Comparison of ENCODE assay signal across 15 cellular contexts in the genomic region with DNA sequence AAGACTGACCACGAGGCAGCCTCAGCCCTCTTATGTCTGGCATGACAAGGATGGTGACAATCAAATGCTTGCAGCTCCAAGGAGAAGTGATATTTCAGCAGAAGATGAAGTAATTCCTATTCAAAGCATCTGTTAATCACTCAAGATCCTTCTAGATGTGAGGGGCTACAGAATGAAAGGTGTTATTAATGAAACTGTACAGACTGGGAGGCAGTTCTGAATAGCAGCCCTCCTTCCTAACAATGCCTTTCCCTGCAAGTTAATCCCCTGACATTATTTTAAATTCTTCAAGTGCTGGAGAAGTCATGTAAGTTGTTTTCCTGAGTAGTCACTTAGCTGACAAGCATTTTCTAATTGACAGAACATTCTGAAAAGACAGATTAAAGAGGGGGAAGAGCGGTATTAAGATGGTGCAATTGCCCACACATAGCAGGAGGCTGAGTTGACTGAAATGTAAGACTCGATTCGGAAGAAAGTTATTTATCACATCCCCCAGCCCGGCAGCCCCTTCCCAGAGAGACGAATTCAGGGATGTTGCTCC.
DNase-seq lines count a peak whose midpoint lies in the region; ATAC-seq and TF ChIP-seq lines count a peak whose summit lies in the region.
"Had no signal": no experiment of that assay in that cellular context is flagged by ENCODE, and none has a peak within 500 bp of the region (broad histone marks: within the 10 kb centered on the region; RNA-seq: fewer than 3 reads in every experiment).

No MANE protein-coding gene starts in this region.

- TF ChIP-seq CTCF in upper lobe of right lung (IDR thresholded peaks at IDR 0.05) (no peak), WTC11 (IDR thresholded peaks at IDR 0.05) (no peak)

- WGBS in neuronal stem cell (ENCODE audit: extremely low coverage in 2 of 2, insufficient read length in 2 of 2, insufficient replicate concordance in 1 of 2), 2 donors: no CpG with 5 or more reads among the region's 6 CpGs

- H3K36me3 ChIP-seq in neuronal stem cell (replicated peaks in 1 of 2; ENCODE audit: control insufficient read depth in 2 of 2, insufficient read depth in 2 of 2, low read length in 2 of 2) (no peaks in the 10 kb centered on the region), upper lobe of right lung (no peaks in the 10 kb centered on the region)
- H3K36me3 ChIP-seq: BLaER1 treated with 17β-estradiol and CSF1 and Interleukin-3, amounts not matched to agents 10 nM and 100 nM had no signal

- no peak overlapping the region for H3K9ac ChIP-seq in neuronal stem cell (ENCODE audit: low read depth, low read length, poor library complexity)
- H3K9ac ChIP-seq: BLaER1 treated with 17β-estradiol and CSF1 and Interleukin-3, amounts not matched to agents 10 nM and 100 nM; GM23248 had no signal

- no peak overlapping the region for H2AK5ac ChIP-seq in neuronal stem cell (ENCODE audit: low read depth, low read length)

- H3K4me1 ChIP-seq in neuronal stem cell (ENCODE audit: control insufficient read depth in 2 of 2, insufficient read depth in 1 of 2, low read depth in 1 of 2, low read length in 2 of 2) (peaks cover 0 to 22% of the 10 kb centered on the region in 2 donors), upper lobe of right lung (no peaks in the 10 kb centered on the region)
- H3K4me1 ChIP-seq: BLaER1 treated with 17β-estradiol and CSF1 and Interleukin-3, amounts not matched to agents 10 nM and 100 nM had no signal

- H3K4me3 ChIP-seq in neuronal stem cell (ENCODE audit: low read length in 2 of 2): no peak overlapping the region
- no peak overlapping the region for H3K4me3 ChIP-seq in upper lobe of right lung
- H3K4me3 ChIP-seq: BLaER1 treated with 17β-estradiol and CSF1 and Interleukin-3, amounts not matched to agents 10 nM and 100 nM; GM23248 had no signal

- no peak overlapping the region for H3K4me2 ChIP-seq in neuronal stem cell (ENCODE audit: insufficient read depth, low read length, poor library complexity, severe bottlenecking)
- H3K4me2 ChIP-seq: BLaER1 treated with 17β-estradiol and CSF1 and Interleukin-3, amounts not matched to agents 10 nM and 100 nM had no signal

- H2BK120ac ChIP-seq in neuronal stem cell (ENCODE audit: low read depth, low read length): no peak overlapping the region

- no peaks in the 10 kb centered on the region for H3K79me1 ChIP-seq in neuronal stem cell (ENCODE audit: low read depth, low read length)

- no peaks in the 10 kb centered on the region for H3K36me3 Mint-ChIP-seq in WTC11
- H3K36me3 Mint-ChIP-seq: CD8-positive, alpha-beta T cell had no signal

- no peaks in the 10 kb centered on the region for H3K27me3 ChIP-seq in neuronal stem cell (ENCODE audit: control insufficient read depth in 3 of 3, insufficient read depth in 3 of 3, low read depth in 1 of 3, low read length in 3 of 3)
- H3K27me3 ChIP-seq in upper lobe of right lung: no peaks in the 10 kb centered on the region
- H3K27me3 ChIP-seq: BLaER1 treated with 17β-estradiol and CSF1 and Interleukin-3, amounts not matched to agents 10 nM and 100 nM had no signal

- DNase-seq in cardiac septum (ENCODE audit: low spot score): peak; percentile 33
- DNase-seq in left ventricle myocardium superior: no peak
- DNase-seq in caudate nucleus (lab: John Stamatoyannopoulos, UW): peak in 4 of 61 donors; percentile 13 to 48 (median 19)
- peak; percentile 8 for DNase-seq in neuronal stem cell (ENCODE audit: low spot score)
- DNase-seq in upper lobe of right lung: peak; percentile 22
- no peak for DNase-seq in WTC11 (ENCODE audit: low spot score)
- DNase-seq in DMS79 treated with DMSO at 0.1 percent for 48 hours (lab: John Stamatoyannopoulos, UW): no peak
- DNase-seq: Calu3; CD8-positive, alpha-beta T cell; GM23248; HCEC 1CT; IMR-90 had no signal

- no peaks in the 10 kb centered on the region for H3K27me3 Mint-ChIP-seq in WTC11 (ENCODE audit: low read depth)

- no peak overlapping the region for H4K8ac ChIP-seq in neuronal stem cell (ENCODE audit: low read depth, low read length)

- no peak overlapping the region for H3K14ac ChIP-seq in neuronal stem cell (ENCODE audit: low read length)

- H3K18ac ChIP-seq in neuronal stem cell (ENCODE audit: low read length): no peak overlapping the region

- H4K91ac ChIP-seq in neuronal stem cell (ENCODE audit: low read depth, low read length, poor library complexity): no peak overlapping the region

- no peak overlapping the region for H2BK5ac ChIP-seq in neuronal stem cell (ENCODE audit: low read length)

- POLR2A ChIA-PET in WTC11 (lab: Charles Lee): no interaction called here

- CTCF ChIA-PET in WTC11 (lab: Charles Lee): no interaction called here

- H3K27ac ChIP-seq in caudate nucleus (ENCODE audit: low read depth, low read length): peak overlapping the region; percentile 63
- H3K27ac ChIP-seq in neuronal stem cell (replicated peaks; ENCODE audit: low read length): no peak overlapping the region
- H3K27ac ChIP-seq in upper lobe of right lung: no peak overlapping the region
- H3K27ac ChIP-seq: BLaER1 treated with 17β-estradiol and CSF1 and Interleukin-3, amounts not matched to agents 10 nM and 100 nM; GM23248 had no signal

- no peaks in the 10 kb centered on the region for H3K4me1 Mint-ChIP-seq in WTC11
- H3K4me1 Mint-ChIP-seq: B cell had no signal

- H2AFZ ChIP-seq in neuronal stem cell (ENCODE audit: low read length): no peak overlapping the region
- H2AFZ ChIP-seq: GM23248 had no signal

- no peak overlapping the region for H3K4ac ChIP-seq in neuronal stem cell (ENCODE audit: low read length)

- H2BK12ac ChIP-seq in neuronal stem cell (ENCODE audit: low read length): no peak overlapping the region

- intact Hi-C loops in cardiac septum (cut with DNase I) (loop anchor here (5.0 kb wide), 1 partner anchor 73 kb away; no protein-coding TSS in a partner anchor), left ventricle myocardium superior (cut with micrococcal nuclease) (no loop called here), upper lobe of right lung (cut with DNase I) (no loop called here)

- H2BK15ac ChIP-seq in neuronal stem cell (ENCODE audit: low read length): no peak overlapping the region

- no peak overlapping the region for H3K27ac Mint-ChIP-seq in WTC11
- H3K27ac Mint-ChIP-seq: B cell; CD8-positive, alpha-beta T cell had no signal

- H3K9me3 Mint-ChIP-seq in WTC11: no peaks in the 10 kb centered on the region
- H3K9me3 Mint-ChIP-seq: CD8-positive, alpha-beta T cell had no signal

- no peak overlapping the region for H3K23ac ChIP-seq in neuronal stem cell (ENCODE audit: low read depth, low read length, poor library complexity)

- no peak for ATAC-seq in left ventricle myocardium superior
- ATAC-seq in upper lobe of right lung: no peak
- no peak for ATAC-seq in GM21786 (IDR thresholded peaks at IDR 0.05; ENCODE audit: unreplicated experiment)
- ATAC-seq in WTC11: no peak
- ATAC-seq: CD8-positive, alpha-beta T cell had no signal

- H3K4me3 Mint-ChIP-seq in WTC11: no peak overlapping the region
- H3K4me3 Mint-ChIP-seq: B cell; CD8-positive, alpha-beta T cell had no signal

- H3K9me3 ChIP-seq in neuronal stem cell (replicated peaks in 1 of 2; ENCODE audit: control insufficient read depth in 2 of 2, insufficient read depth in 1 of 2, low read depth in 1 of 2, low read length in 2 of 2) (no peaks in the 10 kb centered on the region), upper lobe of right lung (no peaks in the 10 kb centered on the region)
- H3K9me3 ChIP-seq: BLaER1 treated with 17β-estradiol and CSF1 and Interleukin-3, amounts not matched to agents 10 nM and 100 nM had no signal

TF ChIP-seq in WTC11, 78 proteins besides CTCF, POLR2A, EP300 and RAD21:
- TF ChIP-seq ATF1 (CRISPR knock-in tag; IDR thresholded peaks at IDR 0.05): no peak
- no peak for TF ChIP-seq TEAD1 (CRISPR knock-in tag; IDR thresholded peaks at IDR 0.05)
- no peak for TF ChIP-seq NR3C1 (CRISPR knock-in tag; conservative IDR thresholded peaks at IDR 0.05; ENCODE audit: low read depth)
- TF ChIP-seq FOXJ3 (CRISPR knock-in tag; IDR thresholded peaks at IDR 0.05; ENCODE audit: borderline replicate concordance): no peak
- TF ChIP-seq SMAD3 (CRISPR knock-in tag; IDR thresholded peaks at IDR 0.05; ENCODE audit: borderline replicate concordance): no peak
- no peak for TF ChIP-seq CREM (CRISPR knock-in tag; IDR thresholded peaks at IDR 0.05)
- TF ChIP-seq NFYB (CRISPR knock-in tag; conservative IDR thresholded peaks at IDR 0.05; ENCODE audit: low read depth): no peak
- no peak for TF ChIP-seq ZNF138 (CRISPR knock-in tag; conservative IDR thresholded peaks at IDR 0.05)
- no peak for TF ChIP-seq IRF2 (CRISPR knock-in tag; IDR thresholded peaks at IDR 0.05; ENCODE audit: borderline replicate concordance, low read depth)
- no peak for TF ChIP-seq CBFB (CRISPR knock-in tag; IDR thresholded peaks at IDR 0.05; ENCODE audit: low read depth)
- TF ChIP-seq FOXP1 (CRISPR knock-in tag; IDR thresholded peaks at IDR 0.05; ENCODE audit: borderline replicate concordance): no peak
- TF ChIP-seq GRHL2 (CRISPR knock-in tag; IDR thresholded peaks at IDR 0.05; ENCODE audit: insufficient replicate concordance, severe bottlenecking): no peak
- TF ChIP-seq, protein P1, sequence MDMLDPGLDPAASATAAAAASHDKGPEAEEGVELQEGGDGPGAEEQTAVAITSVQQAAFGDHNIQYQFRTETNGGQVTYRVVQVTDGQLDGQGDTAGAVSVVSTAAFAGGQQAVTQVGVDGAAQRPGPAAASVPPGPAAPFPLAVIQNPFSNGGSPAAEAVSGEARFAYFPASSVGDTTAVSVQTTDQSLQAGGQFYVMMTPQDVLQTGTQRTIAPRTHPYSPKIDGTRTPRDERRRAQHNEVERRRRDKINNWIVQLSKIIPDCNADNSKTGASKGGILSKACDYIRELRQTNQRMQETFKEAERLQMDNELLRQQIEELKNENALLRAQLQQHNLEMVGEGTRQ (CRISPR knock-in tag; IDR thresholded peaks at IDR 0.05): no peak
- TF ChIP-seq TP53 (CRISPR knock-in tag; IDR thresholded peaks at IDR 0.05): no peak
- TF ChIP-seq, protein P2, sequence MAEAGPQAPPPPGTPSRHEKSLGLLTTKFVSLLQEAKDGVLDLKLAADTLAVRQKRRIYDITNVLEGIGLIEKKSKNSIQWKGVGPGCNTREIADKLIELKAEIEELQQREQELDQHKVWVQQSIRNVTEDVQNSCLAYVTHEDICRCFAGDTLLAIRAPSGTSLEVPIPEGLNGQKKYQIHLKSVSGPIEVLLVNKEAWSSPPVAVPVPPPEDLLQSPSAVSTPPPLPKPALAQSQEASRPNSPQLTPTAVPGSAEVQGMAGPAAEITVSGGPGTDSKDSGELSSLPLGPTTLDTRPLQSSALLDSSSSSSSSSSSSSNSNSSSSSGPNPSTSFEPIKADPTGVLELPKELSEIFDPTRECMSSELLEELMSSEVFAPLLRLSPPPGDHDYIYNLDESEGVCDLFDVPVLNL (CRISPR knock-in tag; IDR thresholded peaks at IDR 0.05; ENCODE audit: borderline replicate concordance, low read depth): no peak
- TF ChIP-seq ELF4 (CRISPR knock-in tag; IDR thresholded peaks at IDR 0.05; ENCODE audit: low read depth): no peak
- TF ChIP-seq SMAD4 (CRISPR knock-in tag; IDR thresholded peaks at IDR 0.05): no peak

Comparison
In these comparisons a context has a peak if more than half of its experiments do, and no peak if none do; other contexts are left out.
1. DNase-seq: peak in cardiac septum (single experiment), neuronal stem cell (single experiment) and upper lobe of right lung (single experiment); none in left ventricle myocardium superior (single experiment), WTC11 (single experiment) and DMS79 treated with DMSO at 0.1 percent for 48 hours (single experiment).